In genomic region chr7:55246181-55246580, GRCh38 we compare ENCODE assay signal across 24 cellular contexts.
A peak's percentile ranks its signal among the peaks of the same experiment; 100 is the strongest.
DNase-seq lines count a peak whose midpoint lies in the region; ATAC-seq and TF ChIP-seq lines count a peak whose summit lies in the region.
"Had no signal": no experiment of that assay in that cellular context is flagged by ENCODE, and none has a peak within 500 bp of the region (broad histone marks: within the 10 kb centered on the region; RNA-seq: fewer than 3 reads in every experiment).

No MANE protein-coding gene starts in this region.

- TF ChIP-seq CTCF in RWPE2 (IDR thresholded peaks at IDR 0.05; ENCODE audit: poor library complexity, severe bottlenecking) = no peak

- H2BK5ac ChIP-seq in mesenchymal stem cell (ENCODE audit: low read depth, low read length, poor library complexity, severe bottlenecking) = no peak overlapping the region

- peaks cover 20% of the 10 kb centered on the region for H3K4me1 ChIP-seq in RWPE2 (ENCODE audit: insufficient read depth, poor library complexity, severe bottlenecking)
- peaks cover 15% of the 10 kb centered on the region for H3K4me1 ChIP-seq in mesenchymal stem cell (ENCODE audit: control insufficient read depth, insufficient read depth, low read depth, low read length)
- H3K4me1 ChIP-seq: gastroesophageal sphincter, lower lobe of right lung, prostate gland had no signal

- 86% methylated on average over 5 of the region's 5 CpGs for WGBS in mesenchymal stem cell

- H2AK5ac ChIP-seq in mesenchymal stem cell (ENCODE audit: low read length, severe bottlenecking) = peak overlapping the region; percentile 26

- H2BK15ac ChIP-seq in mesenchymal stem cell (ENCODE audit: low read depth, poor library complexity, severe bottlenecking) = no peak overlapping the region

- H3K4me3 ChIP-seq in RWPE2 (ENCODE audit: severe bottlenecking) (no peak overlapping the region), mesenchymal stem cell (ENCODE audit: insufficient read depth in 1 of 2, low read depth in 1 of 2, low read length in 2 of 2) (no peak overlapping the region)
- H3K4me3 ChIP-seq: gastroesophageal sphincter, lower lobe of right lung, prostate gland, tibial artery had no signal

- no peak overlapping the region for H2BK120ac ChIP-seq in mesenchymal stem cell (ENCODE audit: low read depth, low read length)

- H3K27me3 ChIP-seq in RWPE2 (ENCODE audit: insufficient read depth, poor library complexity, severe bottlenecking) = no peaks in the 10 kb centered on the region
- H3K27me3 ChIP-seq in mesenchymal stem cell (ENCODE audit: control insufficient read depth in 1 of 2, insufficient read depth in 1 of 2, low read length in 2 of 2) = no peaks in the 10 kb centered on the region
- H3K27me3 ChIP-seq: gastroesophageal sphincter, tibial artery had no signal

- H3K79me1 ChIP-seq in mesenchymal stem cell (replicated peaks; ENCODE audit: low read length, poor library complexity, severe bottlenecking) = no peaks in the 10 kb centered on the region

- H3K18ac ChIP-seq in mesenchymal stem cell (ENCODE audit: low read depth in 1 of 2, low read length in 2 of 2) = no peak overlapping the region

- no peak overlapping the region for H3K14ac ChIP-seq in mesenchymal stem cell (ENCODE audit: low read length in 2 of 2)

- H2AFZ ChIP-seq in mesenchymal stem cell (ENCODE audit: low read depth, low read length) = no peak overlapping the region

- H3K4ac ChIP-seq in mesenchymal stem cell (ENCODE audit: low read depth in 1 of 2, low read length in 2 of 2) = no peak overlapping the region

- peak overlapping the region in 1 of 2 experiments; percentile 68 for H2BK12ac ChIP-seq in mesenchymal stem cell (ENCODE audit: low read length in 2 of 2)

- H3K9me3 ChIP-seq in RWPE2 (ENCODE audit: severe bottlenecking) (no peaks in the 10 kb centered on the region), mesenchymal stem cell (ENCODE audit: control insufficient read depth, low read length) (no peaks in the 10 kb centered on the region)
- H3K9me3 ChIP-seq: gastroesophageal sphincter, lower lobe of right lung, prostate gland, tibial artery had no signal

- peak overlapping the region; percentile 44 for H3K9ac ChIP-seq in mesenchymal stem cell (ENCODE audit: low read length)
- H3K9ac ChIP-seq: KMS-11 had no signal

- no peak overlapping the region for H4K91ac ChIP-seq in mesenchymal stem cell (ENCODE audit: low read length)

- no peaks in the 10 kb centered on the region for H3K36me3 ChIP-seq in RWPE2 (ENCODE audit: low read depth)
- H3K36me3 ChIP-seq in mesenchymal stem cell (ENCODE audit: control insufficient read depth in 1 of 2, insufficient read depth in 2 of 2, low read depth in 1 of 2, low read length in 2 of 2) = no peaks in the 10 kb centered on the region
- H3K36me3 ChIP-seq: gastroesophageal sphincter, lower lobe of right lung, prostate gland, tibial artery had no signal

- DNase-seq in ELR (ENCODE audit: low read depth) (peak; percentile 39), RWPE2 (ENCODE audit: low spot score) (no peak), epithelial cell of prostate (ENCODE audit: low read depth, low spot score) (peak; percentile 16), mesenchymal stem cell (no peak), dedifferentiated amniotic fluid mesenchymal stem cell (ENCODE audit: extremely low spot score) (no peak)
- DNase-seq: activated naive CD4-positive, alpha-beta T cell treated with anti-CD3 and anti-CD28 coated beads, Interleukin-2, amount 50 U/mL, for 16 hours; CD4-positive, alpha-beta T cell; cortex of kidney; kidney; lower lobe of right lung; NCI-H187; NCI-H345; NCI-H82; Right ventricle myocardium superior; stimulated activated CD4-positive, alpha-beta T cell treated with anti-CD3 and anti-CD28 coated beads, Interleukin-4, amount 100 ng/mL, for 24 hours; stimulated activated naive CD8-positive, alpha-beta T cell treated with anti-CD3 and anti-CD28 coated beads, Interleukin-15, Interleukin-2, amounts not matched to agents 100 U/mL and 50 U/mL, for 24 hours; T-cell had no signal

- H4K8ac ChIP-seq in mesenchymal stem cell (ENCODE audit: low read length) = no peak overlapping the region

- H3K27ac ChIP-seq in RWPE2 (ENCODE audit: poor library complexity, severe bottlenecking) (no peak overlapping the region), epithelial cell of prostate (no peak overlapping the region), mesenchymal stem cell (ENCODE audit: low read length, poor library complexity, severe bottlenecking) (no peak overlapping the region)
- H3K27ac ChIP-seq: gastroesophageal sphincter, KMS-11, lower lobe of right lung, prostate gland had no signal

- no peak overlapping the region for H3K4me2 ChIP-seq in mesenchymal stem cell (ENCODE audit: low read length, poor library complexity, severe bottlenecking)
- H3K4me2 ChIP-seq: KMS-11 had no signal

- ATAC-seq in RWPE2 (ENCODE audit: low read depth) (peak; percentile 40; the same call in 2 of the 3 replicates), HG03039 (IDR thresholded peaks at IDR 0.05; ENCODE audit: unreplicated experiment) (no peak), GM18519 (IDR thresholded peaks at IDR 0.05; ENCODE audit: low FRiP score, unreplicated experiment) (no peak), GM21423 (IDR thresholded peaks at IDR 0.05; ENCODE audit: unreplicated experiment) (no peak)
- ATAC-seq: gastroesophageal sphincter; stimulated activated naive CD8-positive, alpha-beta T cell treated with anti-CD3 and anti-CD28 coated beads, Interleukin-15, Interleukin-2, amounts not matched to agents 100 U/mL and 50 U/mL, for 24 hours; T-cell had no signal

- H3K23ac ChIP-seq in mesenchymal stem cell (ENCODE audit: low read length in 2 of 2) = no peak overlapping the region

Comparison
In these comparisons a context has a peak if more than half of its experiments do, and no peak if none do; other contexts are left out.
1. DNase-seq: peak in ELR (single experiment) and epithelial cell of prostate (single experiment); none in RWPE2 (single experiment), mesenchymal stem cell (single experiment) and dedifferentiated amniotic fluid mesenchymal stem cell (single experiment).